ENCODE assay signal across 1 cellular context in genomic region chr9:104386425-104387069, GRCh38.
TF ChIP-seq lines count a peak whose summit lies in the region.

No MANE protein-coding gene starts in this region.

TF ChIP-seq in GM23338, 12 proteins besides CTCF, POLR2A, EP300 and RAD21 (continued from another document):
- TF ChIP-seq REST (IDR thresholded peaks at IDR 0.05; ENCODE audit: unreplicated experiment) (no peak), JUNB (IDR thresholded peaks at IDR 0.05; ENCODE audit: unreplicated experiment) (no peak), ETS1 (IDR thresholded peaks at IDR 0.05) (no peak)
